In the genomic region with DNA sequence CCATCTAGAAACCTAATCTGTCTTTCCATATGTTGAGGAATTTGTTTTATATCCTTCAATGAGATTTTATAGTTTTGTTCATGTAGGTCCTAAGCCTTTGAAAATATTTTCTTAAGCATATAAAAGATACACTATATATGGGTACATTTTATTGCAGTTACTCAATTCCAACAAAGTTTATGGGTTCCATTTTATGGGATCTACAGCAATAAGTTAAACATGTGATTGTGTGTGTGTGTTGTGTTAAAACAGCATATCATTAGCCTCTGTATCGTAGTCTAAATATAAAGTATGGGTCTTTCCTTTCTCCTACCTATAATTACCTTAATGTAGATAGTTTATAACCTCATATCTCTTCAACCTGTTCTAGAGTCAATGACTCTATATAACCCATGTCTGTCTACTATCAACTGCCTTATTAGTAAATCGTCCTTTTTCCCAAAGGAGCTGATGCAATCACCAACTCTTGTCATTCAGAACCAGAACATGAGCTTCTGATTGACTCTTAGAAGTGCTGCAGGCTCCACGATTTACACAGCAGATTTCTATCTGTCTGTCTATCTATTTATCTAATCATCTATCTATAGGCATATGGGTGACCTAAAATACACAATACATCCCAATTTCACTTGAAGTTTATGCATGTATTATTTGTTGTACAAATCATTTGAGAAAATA, we compare ENCODE assay signal across 19 cellular contexts.
DNase-seq lines count a peak whose midpoint lies in the region; ATAC-seq and TF ChIP-seq lines count a peak whose summit lies in the region.
"Had no signal": no experiment of that assay in that cellular context is flagged by ENCODE, and none has a peak within 500 bp of the region (broad histone marks: within the 10 kb centered on the region; RNA-seq: fewer than 3 reads in every experiment).

No MANE protein-coding gene starts in this region.

- H3K4me3 ChIP-seq in BE2C (ENCODE audit: low read depth, low read length) (no peak overlapping the region), ascending aorta (no peak overlapping the region)
- no peak overlapping the region for H3K4me3 ChIP-seq in naive thymus-derived CD4-positive, alpha-beta T cell (ENCODE audit: low read length)
- H3K4me3 ChIP-seq: A549 had no signal

- H3K9me3 ChIP-seq in BE2C (no peaks in the 10 kb centered on the region), ascending aorta (no peaks in the 10 kb centered on the region)
- no peaks in the 10 kb centered on the region for H3K9me3 ChIP-seq in naive thymus-derived CD4-positive, alpha-beta T cell (ENCODE audit: control insufficient read depth in 2 of 3, low read length in 3 of 3)
- H3K9me3 ChIP-seq: A549 had no signal

- no peak for TF ChIP-seq CTCF in BE2C (IDR thresholded peaks at IDR 0.05; ENCODE audit: low read depth, low read length)
- TF ChIP-seq CTCF in ascending aorta (IDR thresholded peaks at IDR 0.05) = no peak

- CTCF ChIA-PET in naive thymus-derived CD4-positive, alpha-beta T cell (lab: Charles Lee) = no interaction called here

- H3K27me3 Mint-ChIP-seq in naive thymus-derived CD4-positive, alpha-beta T cell = peaks cover 0 to 3% (median 0%) of the 10 kb centered on the region in 5 donors

- H3K27me3 ChIP-seq in BE2C (no peaks in the 10 kb centered on the region), ascending aorta (no peaks in the 10 kb centered on the region)
- H3K27me3 ChIP-seq in naive thymus-derived CD4-positive, alpha-beta T cell (ENCODE audit: control insufficient read depth in 2 of 2, insufficient read depth in 2 of 2, low read length in 2 of 2) = no peaks in the 10 kb centered on the region

- DNase-seq in BE2C (peak; percentile 23), NCI-H1105 treated with DMSO at 0.1 percent for 48 hours (lab: John Stamatoyannopoulos, UW) (peak; percentile 80), SK-N-DZ (ENCODE audit: low spot score) (peak; percentile 80), left colon (no peak), ascending aorta (ENCODE audit: low spot score in 2 of 2) (no peak)
- DNase-seq in naive thymus-derived CD4-positive, alpha-beta T cell = no peak
- DNase-seq in stimulated activated effector memory CD8-positive, alpha-beta T cell treated with anti-CD3 and anti-CD28 coated beads, Interleukin-12 subunit alpha, Interleukin-12 subunit beta, amount 100 ng/mL, for 72 hours (ENCODE audit: low spot score in 2 of 2) = no peak
- DNase-seq: GF-D8, KG1, NCI-H1048, NCI-H2107, NCI-H748 treated with DMSO at 0.1 percent for 48 hours, T-helper 1 cell had no signal

- H3K9me3 Mint-ChIP-seq in naive thymus-derived CD4-positive, alpha-beta T cell = peaks cover 0 to 4% (median 0%) of the 10 kb centered on the region in 11 donors
- peaks cover 3% of the 10 kb centered on the region for H3K9me3 Mint-ChIP-seq in stimulated activated effector memory CD8-positive, alpha-beta T cell treated with anti-CD3 and anti-CD28 coated beads, Interleukin-12 subunit alpha, Interleukin-12 subunit beta, amount 100 ng/mL, for 72 hours

- ATAC-seq in left colon (peak; percentile 26), GM18867 (IDR thresholded peaks at IDR 0.05; ENCODE audit: unreplicated experiment) (no peak)
- no peak for ATAC-seq in naive thymus-derived CD4-positive, alpha-beta T cell
- ATAC-seq in stimulated activated effector memory CD8-positive, alpha-beta T cell treated with anti-CD3 and anti-CD28 coated beads, Interleukin-12 subunit alpha, Interleukin-12 subunit beta, amount 100 ng/mL, for 72 hours = no peak
- ATAC-seq: A549, HCT116, HepG2, SK-N-SH treated with all-trans-retinoic acid at 6 μM for 48 hours had no signal

- no peaks in the 10 kb centered on the region for H3K4me1 Mint-ChIP-seq in naive thymus-derived CD4-positive, alpha-beta T cell
- no peaks in the 10 kb centered on the region for H3K4me1 Mint-ChIP-seq in stimulated activated effector memory CD8-positive, alpha-beta T cell treated with anti-CD3 and anti-CD28 coated beads, Interleukin-12 subunit alpha, Interleukin-12 subunit beta, amount 100 ng/mL, for 72 hours

- H3K27ac Mint-ChIP-seq in naive thymus-derived CD4-positive, alpha-beta T cell = no peak overlapping the region
- H3K27ac Mint-ChIP-seq in stimulated activated effector memory CD8-positive, alpha-beta T cell treated with anti-CD3 and anti-CD28 coated beads, Interleukin-12 subunit alpha, Interleukin-12 subunit beta, amount 100 ng/mL, for 72 hours = no peak overlapping the region

- POLR2A ChIA-PET in naive thymus-derived CD4-positive, alpha-beta T cell (lab: Charles Lee) = no interaction called here

- H3K4me1 ChIP-seq in BE2C = peaks cover 21% of the 10 kb centered on the region
- no peaks in the 10 kb centered on the region for H3K4me1 ChIP-seq in naive thymus-derived CD4-positive, alpha-beta T cell (ENCODE audit: control insufficient read depth in 2 of 2, insufficient read depth in 2 of 2, low read length in 2 of 2)
- H3K4me1 ChIP-seq in ascending aorta = no peaks in the 10 kb centered on the region
- H3K4me1 ChIP-seq: A549 had no signal

- H3K36me3 ChIP-seq in BE2C (no peaks in the 10 kb centered on the region), ascending aorta (no peaks in the 10 kb centered on the region)
- H3K36me3 ChIP-seq in naive thymus-derived CD4-positive, alpha-beta T cell (ENCODE audit: control insufficient read depth in 2 of 3, insufficient read depth in 3 of 3, low read length in 3 of 3) = no peaks in the 10 kb centered on the region

- no peak overlapping the region for H3K4me3 Mint-ChIP-seq in naive thymus-derived CD4-positive, alpha-beta T cell
- H3K4me3 Mint-ChIP-seq in stimulated activated effector memory CD8-positive, alpha-beta T cell treated with anti-CD3 and anti-CD28 coated beads, Interleukin-12 subunit alpha, Interleukin-12 subunit beta, amount 100 ng/mL, for 72 hours = no peak overlapping the region

- intact Hi-C loops in left colon (cut with DNase I, micrococcal nuclease) (no loop called here), ascending aorta (cut with DNase I) (no loop called here)
- intact Hi-C loops in naive thymus-derived CD4-positive, alpha-beta T cell (cut with micrococcal nuclease) = no loop called here

- H3K36me3 Mint-ChIP-seq in naive thymus-derived CD4-positive, alpha-beta T cell = peaks cover 0 to 2% (median 0%) of the 10 kb centered on the region in 5 donors
- no peaks in the 10 kb centered on the region for H3K36me3 Mint-ChIP-seq in stimulated activated effector memory CD8-positive, alpha-beta T cell treated with anti-CD3 and anti-CD28 coated beads, Interleukin-12 subunit alpha, Interleukin-12 subunit beta, amount 100 ng/mL, for 72 hours

- H3K27ac ChIP-seq in naive thymus-derived CD4-positive, alpha-beta T cell (ENCODE audit: low read depth, low read length) = no peak overlapping the region
- H3K27ac ChIP-seq in ascending aorta = no peak overlapping the region
- H3K27ac ChIP-seq: A549, C4-2B had no signal

Comparison
In these comparisons a context has a peak if more than half of its experiments do, and no peak if none do; other contexts are left out.
1. DNase-seq: peak in BE2C (single experiment), NCI-H1105 treated with DMSO at 0.1 percent for 48 hours (single experiment) and SK-N-DZ (single experiment); none in left colon (0 of 2), naive thymus-derived CD4-positive, alpha-beta T cell (0 of 9), ascending aorta (0 of 2) and stimulated activated effector memory CD8-positive, alpha-beta T cell treated with anti-CD3 and anti-CD28 coated beads, Interleukin-12 subunit alpha, Interleukin-12 subunit beta, amount 100 ng/mL, for 72 hours (0 of 2).